Comparison of ENCODE assay signal across 27 cellular contexts in the genomic region with DNA sequence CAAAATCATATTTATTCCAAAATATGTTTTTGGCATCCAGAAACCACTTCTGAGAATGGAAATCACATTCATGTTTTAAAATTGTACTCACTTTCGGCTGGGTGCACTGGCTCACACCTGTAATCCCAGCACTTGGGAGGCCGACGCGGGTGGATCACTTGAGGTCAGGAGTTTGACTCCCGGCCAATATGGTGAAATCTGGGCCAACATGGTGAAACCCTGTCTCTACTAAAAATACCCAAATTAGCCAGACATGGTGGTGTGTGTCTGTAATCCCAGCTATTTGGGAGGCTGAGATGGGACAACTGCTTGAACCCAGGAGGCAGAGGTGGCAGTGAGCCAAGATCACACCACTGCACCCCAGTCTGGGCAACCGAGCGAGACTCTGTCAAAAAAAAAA.
"Had no signal": no experiment of that assay in that cellular context is flagged by ENCODE, and none has a peak within 500 bp of the region (broad histone marks: within the 10 kb centered on the region; RNA-seq: fewer than 3 reads in every experiment).

No MANE protein-coding gene starts in this region.

- H3K4me1 ChIP-seq: neural progenitor cell, parathyroid adenoma, right lobe of liver, spleen, upper lobe of left lung, vagina had no signal

- H3K36me3 ChIP-seq: neural progenitor cell, ovary, right lobe of liver, spleen, thoracic aorta, thyroid gland, tibial nerve, upper lobe of left lung, vagina had no signal

- H3K9me3 ChIP-seq: ovary, psoas muscle, right lobe of liver, spleen, thoracic aorta, thyroid gland, tibial nerve, upper lobe of left lung, vagina had no signal

- ATAC-seq: naive thymus-derived CD4-positive, alpha-beta T cell; natural killer cell; right cardiac atrium; right lobe of liver; stimulated activated memory B cell treated with anti-CD40 and anti-IgM and Interleukin-4, amounts not matched to agents 10 μg/mL and 1 μg/mL and 100 μg/mL, for 72 hours; stimulated activated naive CD8-positive, alpha-beta T cell treated with anti-CD3 and anti-CD28 coated beads, Interleukin-15, amount 100 ng/mL, for 72 hours; stimulated activated naive CD8-positive, alpha-beta T cell treated with anti-CD3 and anti-CD28 coated beads, Interleukin-15, Interleukin-2, amounts not matched to agents 100 U/mL and 50 U/mL, for 24 hours had no signal

- H3K27me3 ChIP-seq: neural progenitor cell, ovary, right lobe of liver, spleen, thyroid gland, tibial nerve, upper lobe of left lung, vagina had no signal

- H3K27ac ChIP-seq: neural progenitor cell, ovary, parathyroid adenoma, psoas muscle, right lobe of liver, skin epidermis, spleen, thoracic aorta, thyroid gland, tibial nerve, upper lobe of left lung, vagina had no signal

- H3K9ac ChIP-seq: neural progenitor cell, parathyroid adenoma had no signal

- H3K4me3 ChIP-seq: neural progenitor cell, ovary, psoas muscle, right lobe of liver, skin epidermis, smooth muscle cell, spleen, thoracic aorta, thyroid gland, tibial nerve, upper lobe of left lung, vagina had no signal

- DNase-seq: naive thymus-derived CD4-positive, alpha-beta T cell; natural killer cell; occipital lobe; ovary; right cardiac atrium; right lobe of liver; spleen; stimulated activated CD4-positive, alpha-beta T cell treated with anti-CD3 and anti-CD28 coated beads, Interleukin-12 subunit alpha, Interleukin-12 subunit beta, amount 100 ng/mL, for 4 hours; stimulated activated CD4-positive, alpha-beta T cell treated with anti-CD3 and anti-CD28 coated beads, Interleukin-1b, Interleukin-23, amount 100 ng/mL, for 48 hours; stimulated activated CD4-positive, alpha-beta T cell treated with anti-CD3 and anti-CD28 coated beads, Interleukin-4, amount 100 ng/mL, for 1 hour; stimulated activated CD4-positive, alpha-beta T cell treated with anti-CD3 and anti-CD28 coated beads, Interleukin-4, amount 100 ng/mL, for 4 hours; stimulated activated CD8-positive, alpha-beta memory T cell treated with anti-CD3 and anti-CD28 coated beads, Interleukin-4, amount 100 ng/mL, for 48 hours; stimulated activated naive CD4-positive, alpha-beta T cell; stimulated activated naive CD8-positive, alpha-beta T cell treated with anti-CD3 and anti-CD28 coated beads, Interleukin-15, amount 100 ng/mL, for 72 hours; stimulated activated naive CD8-positive, alpha-beta T cell treated with anti-CD3 and anti-CD28 coated beads, Interleukin-15, Interleukin-2, amounts not matched to agents 100 U/mL and 50 U/mL, for 24 hours; thyroid gland; trophoblast cell; upper lobe of left lung had no signal
